7 cellular contexts compared by ENCODE assay signal in genomic region chr4:70183168-70183939, GRCh38. TPM values are rescaled to one million over a fixed set of nuclear protein-coding genes. Genes with fewer than 3 reads are reported as not detected.
DNase-seq lines count a peak whose midpoint lies in the region; ATAC-seq, FAIRE-seq and TF ChIP-seq lines count a peak whose summit lies in the region.

No MANE protein-coding gene starts in this region.

- H3K36me3 ChIP-seq in OCI-LY7 (ENCODE audit: insufficient read depth, low read length) (no peaks in the 10 kb centered on the region), endothelial cell of umbilical vein (ENCODE audit: control insufficient read depth in 2 of 2, extremely low read depth in 1 of 2, insufficient read depth in 2 of 2, low read length in 2 of 2) (no peaks in the 10 kb centered on the region)

- H3K4me3 ChIP-seq in OCI-LY7 (ENCODE audit: low read depth, low read length, poor library complexity, severe bottlenecking) (no peak overlapping the region), endothelial cell of umbilical vein (replicated peaks in 1 of 3; ENCODE audit: insufficient read depth in 1 of 3, low read depth in 1 of 3, low read length in 3 of 3) (no peak overlapping the region)

- H3K9me1 ChIP-seq in endothelial cell of umbilical vein (replicated peaks; ENCODE audit: control insufficient read depth, extremely low read depth, insufficient read depth, low read length), result no peaks in the 10 kb centered on the region

- no peaks in the 10 kb centered on the region for H3K9me2 ChIP-seq in OCI-LY7 (ENCODE audit: insufficient read depth, low read length)

- DNase-seq in DMS53 treated with DMSO at 0.1 percent for 48 hours (lab: John Stamatoyannopoulos, UW; ENCODE audit: unreplicated experiment) (peak; percentile 9), OCI-LY7 (ENCODE audit: low spot score) (peak; percentile 62), endothelial cell of umbilical vein (ENCODE audit: low read depth, low spot score) (peak; percentile 53), pulmonary artery endothelial cell (ENCODE audit: low read depth, low spot score) (peak; percentile 7)

- H3K4me1 ChIP-seq in OCI-LY7 (ENCODE audit: insufficient read depth, low read length, poor library complexity, severe bottlenecking), result no peaks in the 10 kb centered on the region
- H3K4me1 ChIP-seq in endothelial cell of umbilical vein (ENCODE audit: control insufficient read depth, extremely low read depth, insufficient read depth, low read length), result no peaks in the 10 kb centered on the region

- BruUV-seq in OCI-LY7 (replicated peaks; lab: Mats Ljungman, UMichigan) (no TSS peak), endothelial cell of umbilical vein (replicated peaks; lab: Mats Ljungman, UMichigan) (no TSS peak)

- no peak for FAIRE-seq in endothelial cell of umbilical vein (lab: Jason Lieb, UNC)

- CTCF ChIA-PET in OCI-LY7 (lab: Charles Lee; ENCODE audit: unreplicated experiment) (interaction anchor here (1.0 kb wide), 1 partner anchor 86 kb away, joined by 3 read pairs; no protein-coding TSS in a partner anchor), endothelial cell of umbilical vein (lab: Charles Lee) (interaction anchor here (0.6 to 5.2 kb wide), 44 partner anchors 9 to 865 kb away, joined by 3 to 75 read pairs (median 4); partner anchors contain the start of gene ODAM)

- dilution Hi-C loops in endothelial cell of umbilical vein (cut with MboI; ENCODE audit: extremely low pct_ligation_motif_present, low sequenced_read_pairs), result no loop called here

- H3K79me2 ChIP-seq in OCI-LY7 (ENCODE audit: insufficient read depth, low read depth, low read length) (no peaks in the 10 kb centered on the region), endothelial cell of umbilical vein (ENCODE audit: control insufficient read depth, insufficient read depth, low read length) (no peaks in the 10 kb centered on the region)

- H2AFZ ChIP-seq in OCI-LY7 (ENCODE audit: low read length) (no peak overlapping the region), endothelial cell of umbilical vein (ENCODE audit: low read depth, low read length) (no peak overlapping the region)

- H3K9me3 ChIP-seq in OCI-LY7 (ENCODE audit: low read length), result no peaks in the 10 kb centered on the region
- H3K9me3 ChIP-seq in endothelial cell of umbilical vein (replicated peaks; ENCODE audit: control insufficient read depth, insufficient read depth, low read length), result no peaks in the 10 kb centered on the region

- ATAC-seq in GM19035 (IDR thresholded peaks at IDR 0.05; ENCODE audit: unreplicated experiment) (peak; percentile 80), HG03342 (IDR thresholded peaks at IDR 0.05; ENCODE audit: unreplicated experiment) (peak; percentile 92), GM18517 (IDR thresholded peaks at IDR 0.05; ENCODE audit: unreplicated experiment) (no peak)

- intact Hi-C loops in OCI-LY7 (cut with micrococcal nuclease; ENCODE audit: unreplicated experiment), result loop anchor here (5.0 kb wide), 1 partner anchor 496 kb away; no protein-coding TSS in a partner anchor
- intact Hi-C loops in endothelial cell of umbilical vein (cut with micrococcal nuclease), result loop anchor here (1.0 to 2.0 kb wide), 6 partner anchors 86 to 865 kb away; no protein-coding TSS in a partner anchor

- TF ChIP-seq POLR2A in endothelial cell of umbilical vein (IDR thresholded peaks at IDR 0.05; ENCODE audit: low read depth, low read length), result no peak

- H3K4me2 ChIP-seq in OCI-LY7 (ENCODE audit: low read length) (no peak overlapping the region), endothelial cell of umbilical vein (ENCODE audit: insufficient read depth, low read length) (no peak overlapping the region)

- no peak overlapping the region for H3K27ac ChIP-seq in OCI-LY7 (ENCODE audit: low read depth, low read length, poor library complexity, severe bottlenecking)
- no peak overlapping the region for H3K27ac ChIP-seq in endothelial cell of umbilical vein (ENCODE audit: insufficient read depth, low read depth, low read length)

- H4K20me1 ChIP-seq in OCI-LY7 (ENCODE audit: insufficient read depth, low read length), result no peaks in the 10 kb centered on the region
- no peaks in the 10 kb centered on the region for H4K20me1 ChIP-seq in endothelial cell of umbilical vein (replicated peaks; ENCODE audit: control insufficient read depth, extremely low read depth, insufficient read depth, low read length)

- H3K27me3 ChIP-seq in endothelial cell of umbilical vein (ENCODE audit: control insufficient read depth in 2 of 2, insufficient read depth in 2 of 2, low read length in 2 of 2), result no peaks in the 10 kb centered on the region

- TF ChIP-seq CTCF in OCI-LY7 (conservative IDR thresholded peaks at IDR 0.05; ENCODE audit: low read length) (peak; percentile 97), endothelial cell of umbilical vein (IDR thresholded peaks at IDR 0.05; ENCODE audit: extremely low read depth in 1 of 2, insufficient read depth in 1 of 2, low read depth in 1 of 2, low read length in 2 of 2) (peak; percentile 72 to 80)

- POLR2A ChIA-PET in OCI-LY7 (lab: Charles Lee), result interaction anchor here (0.7 to 0.8 kb wide), 2 partner anchors 13 to 52 kb away, joined by 3 read pairs; no protein-coding TSS in a partner anchor
- POLR2A ChIA-PET in endothelial cell of umbilical vein (lab: Charles Lee), result no interaction called here

- H3K9ac ChIP-seq in endothelial cell of umbilical vein (replicated peaks; ENCODE audit: extremely low read depth, insufficient read depth, low read length), result no peak overlapping the region

TF ChIP-seq in endothelial cell of umbilical vein, 7 proteins besides CTCF, POLR2A, EP300 and RAD21:
- no peak for TF ChIP-seq MAX (IDR thresholded peaks at IDR 0.05; ENCODE audit: insufficient read depth, insufficient read length)
- TF ChIP-seq FOS (IDR thresholded peaks at IDR 0.05; ENCODE audit: borderline replicate concordance, insufficient read depth, low read length), result no peak
- TF ChIP-seq MYC (IDR thresholded peaks at IDR 0.05; ENCODE audit: low read depth, low read length), result no peak

RNA-seq across cellular contexts. Expression of gene ODAM, which starts 12.2 kb away (rescaled TPM):
- not detected in 2 replicates for total RNA-seq in OCI-LY7 (2014; rRNA removed; shearing (Covaris generic))
- total RNA-seq in OCI-LY7 (2022) (not detected in 2 replicates), endothelial cell of umbilical vein (not detected in 2 replicates), pulmonary artery endothelial cell (not detected in 2 replicates)
- polyA plus RNA-seq in endothelial cell of umbilical vein, result not detected in 2 replicates
- polyA plus RNA-seq in endothelial cell of umbilical vein (2011; cell fraction: cytosol; rRNA removed), result not detected in 2 replicates
- not detected in 2 replicates for polyA plus RNA-seq in endothelial cell of umbilical vein (2011; cell fraction: nucleus; rRNA removed)
- polyA plus RNA-seq in endothelial cell of umbilical vein (2012), result not detected in 2 replicates
- not detected in 2 replicates for polyA minus RNA-seq in endothelial cell of umbilical vein
- not detected for polyA minus RNA-seq in endothelial cell of umbilical vein (2011; cell fraction: cytosol; rRNA and poly(A)+ RNA removed)
- polyA minus RNA-seq in endothelial cell of umbilical vein (2011; cell fraction: nucleus; rRNA and poly(A)+ RNA removed), result not detected in 2 replicates

RNA-seq across cellular contexts. Expression of gene PRR27, which starts 29.3 kb away (rescaled TPM):
- total RNA-seq in OCI-LY7 (2014; rRNA removed; shearing (Covaris generic)), result not detected in 2 replicates
- not detected in 2 replicates for total RNA-seq in OCI-LY7 (2022)
- total RNA-seq in endothelial cell of umbilical vein, result not detected in 2 replicates
- not detected in 2 replicates for polyA plus RNA-seq in endothelial cell of umbilical vein
- polyA plus RNA-seq in endothelial cell of umbilical vein (2011; cell fraction: cytosol; rRNA removed), result not detected in 2 replicates
- not detected in 2 replicates for polyA plus RNA-seq in endothelial cell of umbilical vein (2011; cell fraction: nucleus; rRNA removed)
- not detected in 2 replicates for polyA plus RNA-seq in endothelial cell of umbilical vein (2012)
- not detected in 2 replicates for polyA minus RNA-seq in endothelial cell of umbilical vein
- polyA minus RNA-seq in endothelial cell of umbilical vein (2011; cell fraction: cytosol; rRNA and poly(A)+ RNA removed), result not detected
- not detected in 2 replicates for polyA minus RNA-seq in endothelial cell of umbilical vein (2011; cell fraction: nucleus; rRNA and poly(A)+ RNA removed)
- not detected in 2 replicates for total RNA-seq in pulmonary artery endothelial cell

RNA-seq across cellular contexts. Expression of gene FDCSP, which starts 42.6 kb away (rescaled TPM):
- not detected in 2 replicates for total RNA-seq in OCI-LY7 (2014; rRNA removed; shearing (Covaris generic))
- total RNA-seq in OCI-LY7 (2022) (not detected in 2 replicates), endothelial cell of umbilical vein (not detected in 2 replicates), pulmonary artery endothelial cell (not detected in 2 replicates)
- polyA plus RNA-seq in endothelial cell of umbilical vein, result not detected in 2 replicates
- not detected in 2 replicates for polyA plus RNA-seq in endothelial cell of umbilical vein (2011; cell fraction: cytosol; rRNA removed)
- polyA plus RNA-seq in endothelial cell of umbilical vein (2011; cell fraction: nucleus; rRNA removed), result not detected in 2 replicates
- not detected in 2 replicates for polyA plus RNA-seq in endothelial cell of umbilical vein (2012)
- polyA minus RNA-seq in endothelial cell of umbilical vein, result not detected in 2 replicates
- not detected for polyA minus RNA-seq in endothelial cell of umbilical vein (2011; cell fraction: cytosol; rRNA and poly(A)+ RNA removed)
- not detected in 2 replicates for polyA minus RNA-seq in endothelial cell of umbilical vein (2011; cell fraction: nucleus; rRNA and poly(A)+ RNA removed)

RNA-seq across cellular contexts. Expression of gene CSN3, which starts 59.0 kb away (rescaled TPM):
- total RNA-seq in OCI-LY7 (2014; rRNA removed; shearing (Covaris generic)), result not detected in 2 replicates
- not detected in 2 replicates for total RNA-seq in OCI-LY7 (2022)
- not detected in 2 replicates for total RNA-seq in endothelial cell of umbilical vein
- not detected in 2 replicates for polyA plus RNA-seq in endothelial cell of umbilical vein
- not detected in 2 replicates for polyA plus RNA-seq in endothelial cell of umbilical vein (2011; cell fraction: cytosol; rRNA removed)
- not detected in 2 replicates for polyA plus RNA-seq in endothelial cell of umbilical vein (2011; cell fraction: nucleus; rRNA removed)
- polyA plus RNA-seq in endothelial cell of umbilical vein (2012), result 1.0 and 3.2 TPM in 2 replicates
- polyA minus RNA-seq in endothelial cell of umbilical vein, result not detected in 2 replicates
- polyA minus RNA-seq in endothelial cell of umbilical vein (2011; cell fraction: cytosol; rRNA and poly(A)+ RNA removed), result not detected
- not detected in 2 replicates for polyA minus RNA-seq in endothelial cell of umbilical vein (2011; cell fraction: nucleus; rRNA and poly(A)+ RNA removed)
- not detected in 2 replicates for total RNA-seq in pulmonary artery endothelial cell

Comparison
In these comparisons a context has a peak if more than half of its experiments do, and no peak if none do; other contexts are left out.
1. DNase-seq: peak in every context shown above with its lines; median percentile 62 in OCI-LY7; 53 in endothelial cell of umbilical vein; 9 in DMS53 treated with DMSO at 0.1 percent for 48 hours; 7 in pulmonary artery endothelial cell.